In the genomic region with DNA sequence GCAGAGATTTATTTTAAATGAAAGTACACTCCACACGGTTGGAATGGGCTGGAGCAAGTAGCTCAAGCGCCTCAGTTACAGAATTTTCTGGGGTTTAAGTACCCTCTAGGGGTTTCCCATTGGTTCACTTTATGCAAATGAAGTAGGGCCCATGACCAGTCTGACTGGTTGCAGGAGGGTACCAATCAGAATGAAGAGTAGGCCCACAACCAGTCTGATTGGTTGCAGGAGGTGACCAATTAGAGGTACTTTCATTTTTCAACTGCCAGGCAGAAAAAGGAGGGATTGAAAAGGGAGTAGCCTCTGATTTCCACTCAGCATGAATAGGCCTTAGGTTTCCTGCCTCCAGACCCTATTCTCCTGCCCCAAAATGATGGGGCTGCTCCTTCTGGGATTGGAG, we compare ENCODE assay signal across 18 cellular contexts.
DNase-seq lines count a peak whose midpoint lies in the region; ATAC-seq and TF ChIP-seq lines count a peak whose summit lies in the region.
"Had no signal": no experiment of that assay in that cellular context is flagged by ENCODE, and none has a peak within 500 bp of the region (broad histone marks: within the 10 kb centered on the region; RNA-seq: fewer than 3 reads in every experiment).

No MANE protein-coding gene starts in this region.

- H3K4me2 ChIP-seq in HCT116 (ENCODE audit: low read length): no peak overlapping the region
- H3K4me2 ChIP-seq in PC-9: peak overlapping the region; percentile 2; the same call in 1 of the 2 replicates
- H3K4me2 ChIP-seq: GM23338, KMS-11 had no signal

- DNase-seq in ACHN: peak; percentile 39
- DNase-seq in HCT116 (ENCODE audit: low read depth, low spot score): no peak
- no peak for DNase-seq in PC-9
- DNase-seq in lung microvascular endothelial cell (ENCODE audit: low read depth in 2 of 2): peak; percentile 7 to 27
- DNase-seq in activated T-cell treated with anti-CD3 and anti-CD28 coated beads for 4 hours: no peak
- DNase-seq in DMS53 treated with DMSO at 0.1 percent for 48 hours (lab: John Stamatoyannopoulos, UW; ENCODE audit: unreplicated experiment): no peak
- no peak for DNase-seq in T1000 (lab: John Stamatoyannopoulos, UW)
- DNase-seq: DMS79 treated with DMSO at 0.1 percent for 48 hours; GF-D8; NCI-H1436; NCI-H2081; NCI-H524 treated with DMSO at 0.1 percent for 48 hours; NK-92 treated with Interleukin-12 subunit alpha and Interleukin-12 subunit beta, amount 100 ng/mL, for 24 hours; OCI-M1 had no signal

- TF ChIP-seq RAD21 in HCT116 (IDR thresholded peaks at IDR 0.05; ENCODE audit: low read depth): no peak

- H3K79me2 ChIP-seq in HCT116 (ENCODE audit: insufficient read depth, low read length) (no peaks in the 10 kb centered on the region), PC-9 (ENCODE audit: low read depth) (no peaks in the 10 kb centered on the region)

- no peak overlapping the region for H3K9ac ChIP-seq in HCT116 (ENCODE audit: low read length)
- H3K9ac ChIP-seq: KMS-11 had no signal

- H3K36me3 ChIP-seq in HCT116 (ENCODE audit: control insufficient read depth in 1 of 2, insufficient read depth in 2 of 2, low read length in 2 of 2): no peaks in the 10 kb centered on the region
- no peaks in the 10 kb centered on the region for H3K36me3 ChIP-seq in PC-9 (ENCODE audit: low read depth)
- H3K36me3 ChIP-seq: SJSA1 had no signal

- H3K4me1 ChIP-seq in HCT116 (ENCODE audit: control insufficient read depth in 1 of 2, insufficient read depth in 2 of 2, low read length in 2 of 2) (no peaks in the 10 kb centered on the region), PC-9 (replicated peaks; ENCODE audit: insufficient read depth) (peaks cover 9% of the 10 kb centered on the region)
- H3K4me1 ChIP-seq: SJSA1 had no signal

- no peak for TF ChIP-seq POLR2A in HCT116 (IDR thresholded peaks at IDR 0.05; ENCODE audit: borderline replicate concordance, extremely low read depth, insufficient read depth, insufficient read length)

- RAD21 ChIA-PET in HCT116 (lab: Charles Lee; ENCODE audit: low non-redundant PET in 1 of 2, low total read pairs in 2 of 2, uncharacterized antibody in 2 of 2, unreplicated experiment in 2 of 2): no interaction called here

- ATAC-seq in HCT116: 0 out of 2 replicates have a peak, but pooled peaks have one; percentile 42
- ATAC-seq: GM23338 had no signal

- H4K20me1 ChIP-seq in HCT116 (ENCODE audit: insufficient read depth): no peaks in the 10 kb centered on the region
- H4K20me1 ChIP-seq in PC-9 (ENCODE audit: insufficient read depth): no peaks in the 10 kb centered on the region

- no TSS peak for BruUV-seq in HCT116 (replicated peaks; lab: Mats Ljungman, UMichigan)
- no TSS peak for BruUV-seq in PC-9 (replicated peaks; lab: Mats Ljungman, UMichigan)

- H3K27ac ChIP-seq in HCT116 (ENCODE audit: low read depth, low read length): no peak overlapping the region
- no peak overlapping the region for H3K27ac ChIP-seq in PC-9
- H3K27ac ChIP-seq: C4-2B, KMS-11, SJSA1 had no signal

- no peak for TF ChIP-seq CTCF in HCT116 (IDR thresholded peaks at IDR 0.05 in 2 of 3, conservative IDR thresholded peaks at IDR 0.05 in 1 of 3; ENCODE audit: borderline replicate concordance in 1 of 3, insufficient read depth in 1 of 3, low read depth in 2 of 3, low read length in 2 of 3)
- no peak for TF ChIP-seq CTCF in PC-9 (conservative IDR thresholded peaks at IDR 0.05)

- POLR2A ChIA-PET in HCT116 (lab: Charles Lee): no interaction called here
- POLR2A ChIA-PET in PC-9 (lab: Charles Lee; ENCODE audit: unreplicated experiment): no interaction called here

- no peaks in the 10 kb centered on the region for H3K9me3 ChIP-seq in HCT116 (ENCODE audit: control insufficient read depth in 1 of 2, insufficient read depth in 1 of 2, low read depth in 1 of 2, low read length in 2 of 2)
- H3K9me3 ChIP-seq in PC-9 (ENCODE audit: insufficient read depth, low read depth): 0 out of 2 replicates have a peak, but pooled peaks cover 5% of the 10 kb centered on the region

- CTCF ChIA-PET in HCT116 (lab: Charles Lee) (no interaction called here), PC-9 (lab: Charles Lee) (no interaction called here)

- intact Hi-C loops in HCT116 (cut with micrococcal nuclease) (no loop called here), PC-9 (cut with micrococcal nuclease; ENCODE audit: unreplicated experiment) (no loop called here)

- H3K27me3 ChIP-seq in HCT116 (ENCODE audit: insufficient read depth, low read length): 0 out of 2 replicates have a peak, but pooled peaks cover 4% of the 10 kb centered on the region
- no peaks in the 10 kb centered on the region for H3K27me3 ChIP-seq in PC-9 (ENCODE audit: insufficient read depth, low read depth)
- H3K27me3 ChIP-seq: SJSA1 had no signal

- H2AFZ ChIP-seq in HCT116 (ENCODE audit: low read depth, low read length, poor library complexity, severe bottlenecking) (no peak overlapping the region), PC-9 (no peak overlapping the region)
- H2AFZ ChIP-seq: GM23338 had no signal

- H3K4me3 ChIP-seq in HCT116 (replicated peaks in 1 of 2; ENCODE audit: low read depth in 1 of 2, low read length in 2 of 2) (no peak overlapping the region), PC-9 (no peak overlapping the region)
- H3K4me3 ChIP-seq: GM23338, SJSA1 had no signal

- H3F3A ChIP-seq in PC-9 (ENCODE audit: insufficient read depth, low read depth): peaks cover 4% of the 10 kb centered on the region; the same call in 1 of the 2 replicates

- H3K9me2 ChIP-seq in HCT116 (ENCODE audit: insufficient read depth) (no peaks in the 10 kb centered on the region), PC-9 (ENCODE audit: insufficient read depth) (no peaks in the 10 kb centered on the region)

- in situ Hi-C loops in ACHN (cut with HindIII; ENCODE audit: low pct_ligation_motif_present, low pct_unique_long_range_greater_than_20kb, low sequenced_read_pairs): no loop called here

TF ChIP-seq in HCT116, 20 proteins besides CTCF, POLR2A, EP300 and RAD21:
- TF ChIP-seq ZFX (IDR thresholded peaks at IDR 0.05): no peak

Comparison
In these comparisons a context has a peak if more than half of its experiments do, and no peak if none do; other contexts are left out.
1. DNase-seq: peak in ACHN (single experiment) and lung microvascular endothelial cell (2 of 2); none in HCT116 (single experiment), PC-9 (0 of 2), activated T-cell treated with anti-CD3 and anti-CD28 coated beads for 4 hours (single experiment), DMS53 treated with DMSO at 0.1 percent for 48 hours (single experiment) and T1000 (single experiment).